In the genomic region with DNA sequence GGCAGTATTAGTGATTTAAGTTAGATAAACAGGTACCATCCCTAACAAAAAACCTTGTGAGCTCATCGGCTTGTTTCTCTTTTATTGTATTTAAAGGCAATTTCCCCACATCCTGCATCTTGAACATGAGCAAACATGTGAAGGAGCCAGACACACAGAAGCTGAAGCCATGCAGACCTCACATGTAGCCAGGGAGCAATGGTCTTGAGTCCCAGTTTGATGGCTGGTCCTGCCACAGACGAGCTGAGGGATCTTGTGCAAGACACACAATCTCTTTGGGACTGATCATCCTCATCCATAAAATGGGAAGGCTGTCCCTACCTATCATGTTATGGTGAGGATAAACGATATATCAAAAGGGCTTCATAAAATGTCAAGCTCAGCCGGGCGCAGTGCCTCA, we compare ENCODE assay signal across 7 cellular contexts.
"Had no signal": no experiment of that assay in that cellular context is flagged by ENCODE, and none has a peak within 500 bp of the region (broad histone marks: within the 10 kb centered on the region; RNA-seq: fewer than 3 reads in every experiment).

No MANE protein-coding gene starts in this region.

- H3K4me1 Mint-ChIP-seq: IgD-negative memory B cell had no signal

- H3K36me3 Mint-ChIP-seq: IgD-negative memory B cell had no signal

- H3K4me3 Mint-ChIP-seq: IgD-negative memory B cell had no signal

- DNase-seq: IMR-90, KBM-7, KG1 had no signal

- H3K27ac ChIP-seq: HL-60 had no signal

- H3K4me3 ChIP-seq: K562 had no signal

- ATAC-seq: HepG2, K562 had no signal
